In the genomic region with DNA sequence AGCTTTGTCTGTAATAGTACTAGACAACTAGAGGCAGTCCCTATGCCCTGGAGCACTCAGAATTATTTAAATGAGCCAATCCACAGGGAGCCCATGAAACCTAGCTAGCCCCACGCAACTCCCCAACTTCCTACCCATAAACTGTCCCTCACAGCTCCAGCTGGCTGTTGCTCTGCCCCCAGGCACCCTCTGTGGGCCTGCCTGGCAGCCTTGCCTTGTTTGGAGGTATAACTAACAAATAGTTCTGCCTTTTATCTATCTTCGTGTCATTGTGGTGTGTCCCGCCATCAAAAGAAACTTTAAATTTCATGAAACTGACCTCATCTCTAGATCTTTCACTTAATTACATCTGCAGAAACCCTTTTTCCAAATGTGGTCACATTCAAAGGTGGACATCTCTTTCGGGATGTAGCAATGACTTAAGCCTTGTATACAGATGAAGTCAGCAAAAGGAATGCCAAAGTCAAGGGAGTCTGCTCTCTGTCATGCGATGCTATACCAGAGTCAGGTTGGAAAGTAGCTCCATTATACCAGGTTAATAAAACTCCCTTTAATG, we compare ENCODE assay signal across 1 cellular context.
TF ChIP-seq lines count a peak whose summit lies in the region.

No MANE protein-coding gene starts in this region.

TF ChIP-seq in IMR-90, 13 proteins besides CTCF, POLR2A, EP300 and RAD21 (continued from another document):
- no peak for TF ChIP-seq ELK1 (IDR thresholded peaks at IDR 0.05; ENCODE audit: borderline replicate concordance, low read depth, low read length)
- peak; percentile 43 for TF ChIP-seq RCOR1 (IDR thresholded peaks at IDR 0.05; ENCODE audit: insufficient replicate concordance, low read length)
- TF ChIP-seq MAFK (IDR thresholded peaks at IDR 0.05; ENCODE audit: low read depth, low read length), result peak; percentile 44; the same call in 1 of the 2 replicates
- TF ChIP-seq RFX5 (IDR thresholded peaks at IDR 0.05; ENCODE audit: low read depth, low read length), result no peak
